ENCODE assay signal across 22 cellular contexts in the genomic region with DNA sequence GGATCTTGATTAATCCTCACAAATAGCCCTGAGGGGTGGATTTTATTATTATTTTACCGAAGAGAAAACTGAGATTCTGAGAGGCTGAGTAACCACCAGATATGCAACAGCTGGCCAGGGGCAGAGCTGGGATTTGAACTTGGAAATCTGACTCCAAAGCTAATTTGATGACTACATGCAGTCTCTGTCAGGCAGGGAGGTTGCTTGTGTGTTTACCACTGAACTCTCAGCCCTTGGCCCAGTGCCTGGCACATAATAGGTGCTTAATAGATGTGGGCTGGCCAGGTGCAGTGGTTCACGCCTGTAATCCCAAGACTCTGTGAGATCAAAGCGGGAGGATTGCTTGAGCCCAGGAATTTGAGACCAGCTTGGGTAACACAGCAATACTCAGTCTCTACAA.
DNase-seq lines count a peak whose midpoint lies in the region; ATAC-seq, FAIRE-seq and TF ChIP-seq lines count a peak whose summit lies in the region.
"Had no signal": no experiment of that assay in that cellular context is flagged by ENCODE, and none has a peak within 500 bp of the region (broad histone marks: within the 10 kb centered on the region; RNA-seq: fewer than 3 reads in every experiment).

No MANE protein-coding gene starts in this region.

- H3K4me3 Mint-ChIP-seq in activated T-cell treated with anti-CD3 and anti-CD28 coated beads, Interleukin-2, amount 50 U/mL, for 24 hours, result no peak overlapping the region
- no peak overlapping the region for H3K4me3 Mint-ChIP-seq in endodermal cell
- H3K4me3 Mint-ChIP-seq: GM23338, neural crest cell had no signal

- DNase-seq in activated T-cell treated with anti-CD3 and anti-CD28 coated beads, Interleukin-2, amount 50 U/mL, for 24 hours, result no peak
- no peak for DNase-seq in activated T-cell treated with anti-CD3 and anti-CD28 coated beads, Interleukin-2, amount 50 U/mL, for 1 hour
- peak; percentile 52 for DNase-seq in NCI-H2029 (lab: John Stamatoyannopoulos, UW)
- DNase-seq in endodermal cell, result no peak
- no peak for DNase-seq in urothelium cell line (ENCODE audit: low spot score)
- no peak for DNase-seq in DMS79 treated with DMSO at 0.1 percent for 48 hours (lab: John Stamatoyannopoulos, UW)
- DNase-seq: activated CD4-positive, CD25-positive, alpha-beta regulatory T cell treated with anti-CD3 and anti-CD28 coated beads, Interleukin-2, amount 50 U/mL, for 72 hours; activated effector memory CD4-positive, alpha-beta T cell treated with Interleukin-2 at 50 U/mL for 16 hours; amniotic stem cell; dorsolateral prefrontal cortex; heart right ventricle; IMR-90; NCI-H1694 treated with DMSO at 0.1 percent for 48 hours; stimulated activated CD4-positive, alpha-beta T cell treated with anti-CD3 and anti-CD28 coated beads, Interleukin-1b, Interleukin-23, amount 100 ng/mL, for 48 hours; stimulated activated naive CD4-positive, alpha-beta T cell treated with Interleukin-2 at 50 U/mL for 16 hours had no signal

- H3K4me1 ChIP-seq in endodermal cell (ENCODE audit: control insufficient read depth, insufficient read depth, low read length), result peaks cover 6% of the 10 kb centered on the region

- peak; percentile 89 for FAIRE-seq in urothelium cell line (lab: Jason Lieb, UNC)

- no peaks in the 10 kb centered on the region for H3K27me3 ChIP-seq in endodermal cell (ENCODE audit: control insufficient read depth, insufficient read depth, low read length, poor library complexity, severe bottlenecking)
- H3K27me3 ChIP-seq: dorsolateral prefrontal cortex, heart right ventricle, tibial nerve had no signal

- H3K27ac Mint-ChIP-seq in activated T-cell treated with anti-CD3 and anti-CD28 coated beads, Interleukin-2, amount 50 U/mL, for 24 hours, result peak overlapping the region; percentile 15
- H3K27ac Mint-ChIP-seq in endodermal cell, result no peak overlapping the region
- H3K27ac Mint-ChIP-seq: GM23338, progenitor cell of endocrine pancreas had no signal

- no peaks in the 10 kb centered on the region for H3K27me3 Mint-ChIP-seq in activated T-cell treated with anti-CD3 and anti-CD28 coated beads, Interleukin-2, amount 50 U/mL, for 24 hours
- no peaks in the 10 kb centered on the region for H3K27me3 Mint-ChIP-seq in endodermal cell (ENCODE audit: insufficient read depth)
- H3K27me3 Mint-ChIP-seq: progenitor cell of endocrine pancreas had no signal

- H3K9me3 Mint-ChIP-seq in activated T-cell treated with anti-CD3 and anti-CD28 coated beads, Interleukin-2, amount 50 U/mL, for 24 hours, result no peaks in the 10 kb centered on the region
- H3K9me3 Mint-ChIP-seq in endodermal cell, result no peaks in the 10 kb centered on the region
- H3K9me3 Mint-ChIP-seq: GM23338, neural crest cell had no signal

- H3K4me3 ChIP-seq in endodermal cell (ENCODE audit: low read length), result no peak overlapping the region
- H3K4me3 ChIP-seq: dorsolateral prefrontal cortex, GM23338, heart right ventricle, tibial nerve had no signal

- no peak overlapping the region for H3K9ac ChIP-seq in endodermal cell (ENCODE audit: extremely low read depth, low read length, poor library complexity, severe bottlenecking)

- TF ChIP-seq CTCF in endodermal cell (conservative IDR thresholded peaks at IDR 0.05), result peak; percentile 4

- peaks cover 84% of the 10 kb centered on the region for H3K4me1 Mint-ChIP-seq in activated T-cell treated with anti-CD3 and anti-CD28 coated beads, Interleukin-2, amount 50 U/mL, for 24 hours (ENCODE audit: low read depth)
- H3K4me1 Mint-ChIP-seq in endodermal cell, result peaks cover 7% of the 10 kb centered on the region
- H3K4me1 Mint-ChIP-seq: GM23338, neural crest cell had no signal

- H3K27ac ChIP-seq in endodermal cell (ENCODE audit: low read depth, low read length), result no peak overlapping the region

- ATAC-seq in HG03457 (IDR thresholded peaks at IDR 0.05; ENCODE audit: unreplicated experiment) (no peak), GM21515 (IDR thresholded peaks at IDR 0.05; ENCODE audit: unreplicated experiment) (no peak)
- ATAC-seq: GM23338, heart right ventricle, left lobe of liver had no signal

- H3K36me3 ChIP-seq in endodermal cell (ENCODE audit: control insufficient read depth, insufficient read depth, low read length), result no peaks in the 10 kb centered on the region
- H3K36me3 ChIP-seq: heart right ventricle, tibial nerve had no signal

- no peaks in the 10 kb centered on the region for H3K9me3 ChIP-seq in endodermal cell (ENCODE audit: control insufficient read depth, low read length)
- H3K9me3 ChIP-seq: heart right ventricle, tibial nerve had no signal

- H3K36me3 Mint-ChIP-seq in activated T-cell treated with anti-CD3 and anti-CD28 coated beads, Interleukin-2, amount 50 U/mL, for 24 hours (ENCODE audit: low read depth), result no peaks in the 10 kb centered on the region
- no peaks in the 10 kb centered on the region for H3K36me3 Mint-ChIP-seq in endodermal cell (ENCODE audit: low read depth)

- WGBS in endodermal cell (ENCODE audit: insufficient coverage in 1 of 2, insufficient read length in 1 of 2), 2 experiments, result 90 to 91% methylated on average over 3 of the region's 3 CpGs
